Comparison of ENCODE assay signal across 1 cellular context in the genomic region with DNA sequence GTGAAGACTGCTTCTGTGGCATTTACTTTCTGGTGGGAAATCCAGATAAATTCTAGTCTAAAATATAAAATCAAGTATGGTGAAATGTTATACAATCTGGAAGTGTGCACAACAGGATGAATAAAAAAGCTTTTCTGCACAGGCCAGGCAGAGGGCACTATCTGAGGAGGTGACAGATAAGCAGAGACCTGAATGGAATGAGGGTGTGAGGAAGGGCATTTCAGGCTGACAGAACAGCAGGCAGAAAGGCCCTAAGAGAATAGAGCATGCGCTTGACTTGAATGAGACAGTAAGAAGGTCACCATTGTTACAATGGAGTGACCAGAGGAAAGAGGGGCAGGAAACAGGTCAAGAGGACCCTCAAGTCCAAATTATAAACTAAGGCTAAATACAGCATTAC.
TF ChIP-seq lines count a peak whose summit lies in the region.

No MANE protein-coding gene starts in this region.

TF ChIP-seq in K562, 482 proteins besides CTCF, POLR2A, EP300 and RAD21:
- TF ChIP-seq NCOA1 (IDR thresholded peaks at IDR 0.05; ENCODE audit: low read depth): no peak
